In the genomic region with DNA sequence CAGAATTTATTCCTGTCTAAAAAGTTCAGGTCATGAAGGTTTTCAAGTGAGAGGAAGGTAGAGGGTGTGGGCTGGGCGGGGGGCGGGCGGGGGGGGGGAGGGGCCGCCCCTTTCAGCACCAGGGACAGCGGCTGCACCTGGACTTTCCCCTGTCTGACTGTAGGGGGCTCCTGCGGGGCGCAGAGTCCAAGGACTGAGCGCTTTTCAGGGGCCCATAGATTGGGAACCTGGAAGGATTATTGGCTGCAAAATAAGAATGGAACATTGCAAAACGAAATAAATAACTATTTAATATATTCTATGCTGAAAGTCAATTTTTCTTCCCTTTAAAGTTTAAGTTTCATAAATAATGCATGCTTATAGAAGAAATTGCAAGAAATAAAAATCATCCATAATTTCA, we compare ENCODE assay signal across 1 cellular context.
TF ChIP-seq lines count a peak whose summit lies in the region.

No MANE protein-coding gene starts in this region.

TF ChIP-seq in HepG2, 621 proteins besides CTCF, POLR2A, EP300 and RAD21 (continued from another document and continues in another):
- TF ChIP-seq, protein P1, sequence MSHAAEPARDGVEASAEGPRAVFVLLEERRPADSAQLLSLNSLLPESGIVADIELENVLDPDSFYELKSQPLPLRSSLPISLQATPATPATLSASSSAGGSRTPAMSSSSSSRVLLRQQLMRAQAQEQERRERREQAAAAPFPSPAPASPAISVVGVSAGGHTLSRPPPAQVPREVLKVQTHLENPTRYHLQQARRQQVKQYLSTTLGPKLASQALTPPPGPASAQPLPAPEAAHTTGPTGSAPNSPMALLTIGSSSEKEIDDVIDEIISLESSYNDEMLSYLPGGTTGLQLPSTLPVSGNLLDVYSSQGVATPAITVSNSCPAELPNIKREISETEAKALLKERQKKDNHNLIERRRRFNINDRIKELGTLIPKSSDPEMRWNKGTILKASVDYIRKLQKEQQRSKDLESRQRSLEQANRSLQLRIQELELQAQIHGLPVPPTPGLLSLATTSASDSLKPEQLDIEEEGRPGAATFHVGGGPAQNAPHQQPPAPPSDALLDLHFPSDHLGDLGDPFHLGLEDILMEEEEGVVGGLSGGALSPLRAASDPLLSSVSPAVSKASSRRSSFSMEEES (CRISPR knock-in tag; IDR thresholded peaks at IDR 0.05), result peak; percentile 68
- TF ChIP-seq, protein P2, sequence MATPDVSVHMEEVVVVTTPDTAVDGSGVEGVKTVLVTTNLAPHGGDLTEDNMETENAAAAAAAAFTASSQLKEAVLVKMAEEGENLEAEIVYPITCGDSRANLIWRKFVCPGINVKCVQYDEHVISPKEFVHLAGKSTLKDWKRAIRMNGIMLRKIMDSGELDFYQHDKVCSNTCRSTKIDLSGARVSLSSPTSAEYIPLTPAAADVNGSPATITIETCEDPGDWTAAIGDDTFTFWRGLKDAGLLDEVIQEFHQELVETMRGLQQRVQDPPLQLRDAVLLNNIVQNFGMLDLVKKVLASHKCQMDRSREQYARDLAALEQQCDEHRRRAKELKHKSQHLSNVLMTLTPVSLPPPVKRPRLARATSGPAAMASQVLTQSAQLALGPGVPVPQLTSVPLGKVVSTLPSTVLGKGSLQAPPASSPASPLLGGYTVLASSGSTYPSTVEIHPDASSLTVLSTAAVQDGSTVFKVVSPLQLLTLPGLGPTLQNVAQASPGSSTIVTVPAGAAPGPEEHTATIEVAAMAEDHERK (CRISPR knock-in tag; IDR thresholded peaks at IDR 0.05; ENCODE audit: low read depth), result no peak
- TF ChIP-seq, protein P3, sequence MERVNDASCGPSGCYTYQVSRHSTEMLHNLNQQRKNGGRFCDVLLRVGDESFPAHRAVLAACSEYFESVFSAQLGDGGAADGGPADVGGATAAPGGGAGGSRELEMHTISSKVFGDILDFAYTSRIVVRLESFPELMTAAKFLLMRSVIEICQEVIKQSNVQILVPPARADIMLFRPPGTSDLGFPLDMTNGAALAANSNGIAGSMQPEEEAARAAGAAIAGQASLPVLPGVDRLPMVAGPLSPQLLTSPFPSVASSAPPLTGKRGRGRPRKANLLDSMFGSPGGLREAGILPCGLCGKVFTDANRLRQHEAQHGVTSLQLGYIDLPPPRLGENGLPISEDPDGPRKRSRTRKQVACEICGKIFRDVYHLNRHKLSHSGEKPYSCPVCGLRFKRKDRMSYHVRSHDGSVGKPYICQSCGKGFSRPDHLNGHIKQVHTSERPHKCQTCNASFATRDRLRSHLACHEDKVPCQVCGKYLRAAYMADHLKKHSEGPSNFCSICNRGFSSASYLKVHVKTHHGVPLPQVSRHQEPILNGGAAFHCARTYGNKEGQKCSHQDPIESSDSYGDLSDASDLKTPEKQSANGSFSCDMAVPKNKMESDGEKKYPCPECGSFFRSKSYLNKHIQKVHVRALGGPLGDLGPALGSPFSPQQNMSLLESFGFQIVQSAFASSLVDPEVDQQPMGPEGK (CRISPR knock-in tag; IDR thresholded peaks at IDR 0.05), result peak; percentile 77
- TF ChIP-seq IKZF1 (IDR thresholded peaks at IDR 0.05) (no peak), HDAC2 (CRISPR knock-in tag; IDR thresholded peaks at IDR 0.05) (0 out of 2 replicates have a peak, but pooled peaks have one; percentile 29), ZNF331 (CRISPR knock-in tag; IDR thresholded peaks at IDR 0.05) (peak; percentile 84), HOXA3 (CRISPR knock-in tag; IDR thresholded peaks at IDR 0.05) (0 out of 2 replicates have a peak, but pooled peaks have one; percentile 17), ZNF891 (CRISPR knock-in tag; IDR thresholded peaks at IDR 0.05) (peak; percentile 49; the same call in 1 of the 2 replicates), IRF2 (CRISPR knock-in tag; IDR thresholded peaks at IDR 0.05) (peak; percentile 32; the same call in 1 of the 2 replicates), TOE1 (CRISPR knock-in tag; IDR thresholded peaks at IDR 0.05) (peak; percentile 49; the same call in 1 of the 2 replicates), SATB2 (CRISPR knock-in tag; IDR thresholded peaks at IDR 0.05) (peak; percentile 87; the same call in 1 of the 2 replicates), ZFP36L2 (CRISPR knock-in tag; IDR thresholded peaks at IDR 0.05) (0 out of 2 replicates have a peak, but pooled peaks have one; percentile 60), TGIF2 (CRISPR knock-in tag; IDR thresholded peaks at IDR 0.05) (0 out of 2 replicates have a peak, but pooled peaks have one; percentile 47), ZNF430 (CRISPR knock-in tag; IDR thresholded peaks at IDR 0.05) (0 out of 2 replicates have a peak, but pooled peaks have one; percentile 61), ZNF292 (CRISPR knock-in tag; IDR thresholded peaks at IDR 0.05; ENCODE audit: borderline replicate concordance, low read depth) (no peak), ISL2 (CRISPR knock-in tag; IDR thresholded peaks at IDR 0.05) (peak; percentile 77), ERF (CRISPR knock-in tag; IDR thresholded peaks at IDR 0.05) (peak; percentile 71; the same call in 1 of the 2 replicates), SIX4 (CRISPR knock-in tag; IDR thresholded peaks at IDR 0.05) (peak; percentile 55; the same call in 1 of the 2 replicates), KMT2B (CRISPR knock-in tag; IDR thresholded peaks at IDR 0.05) (peak; percentile 60; the same call in 1 of the 2 replicates), ZFP37 (CRISPR knock-in tag; IDR thresholded peaks at IDR 0.05; ENCODE audit: borderline replicate concordance) (peak; percentile 90; the same call in 1 of the 2 replicates), ZNF256 (CRISPR knock-in tag; conservative IDR thresholded peaks at IDR 0.05) (peak; percentile 80; the same call in 1 of the 2 replicates), EHMT2 (IDR thresholded peaks at IDR 0.05; ENCODE audit: borderline replicate concordance, low read depth, low read length) (peak; percentile 32; the same call in 1 of the 2 replicates), ZSCAN12 (CRISPR knock-in tag; IDR thresholded peaks at IDR 0.05) (peak; percentile 95), ZNF792 (CRISPR knock-in tag; IDR thresholded peaks at IDR 0.05) (0 out of 2 replicates have a peak, but pooled peaks have one; percentile 43), MTF1 (CRISPR knock-in tag; IDR thresholded peaks at IDR 0.05) (peak; percentile 73; the same call in 1 of the 2 replicates), ZNF24 (IDR thresholded peaks at IDR 0.05) (no peak)
- TF ChIP-seq, protein P4, sequence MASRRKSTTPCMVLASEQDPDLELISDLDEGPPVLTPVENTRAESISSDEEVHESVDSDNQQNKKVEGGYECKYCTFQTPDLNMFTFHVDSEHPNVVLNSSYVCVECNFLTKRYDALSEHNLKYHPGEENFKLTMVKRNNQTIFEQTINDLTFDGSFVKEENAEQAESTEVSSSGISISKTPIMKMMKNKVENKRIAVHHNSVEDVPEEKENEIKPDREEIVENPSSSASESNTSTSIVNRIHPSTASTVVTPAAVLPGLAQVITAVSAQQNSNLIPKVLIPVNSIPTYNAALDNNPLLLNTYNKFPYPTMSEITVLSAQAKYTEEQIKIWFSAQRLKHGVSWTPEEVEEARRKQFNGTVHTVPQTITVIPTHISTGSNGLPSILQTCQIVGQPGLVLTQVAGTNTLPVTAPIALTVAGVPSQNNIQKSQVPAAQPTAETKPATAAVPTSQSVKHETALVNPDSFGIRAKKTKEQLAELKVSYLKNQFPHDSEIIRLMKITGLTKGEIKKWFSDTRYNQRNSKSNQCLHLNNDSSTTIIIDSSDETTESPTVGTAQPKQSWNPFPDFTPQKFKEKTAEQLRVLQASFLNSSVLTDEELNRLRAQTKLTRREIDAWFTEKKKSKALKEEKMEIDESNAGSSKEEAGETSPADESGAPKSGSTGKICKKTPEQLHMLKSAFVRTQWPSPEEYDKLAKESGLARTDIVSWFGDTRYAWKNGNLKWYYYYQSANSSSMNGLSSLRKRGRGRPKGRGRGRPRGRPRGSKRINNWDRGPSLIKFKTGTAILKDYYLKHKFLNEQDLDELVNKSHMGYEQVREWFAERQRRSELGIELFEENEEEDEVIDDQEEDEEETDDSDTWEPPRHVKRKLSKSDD (CRISPR knock-in tag; IDR thresholded peaks at IDR 0.05; ENCODE audit: low read depth), result no peak
- TF ChIP-seq, protein P5, sequence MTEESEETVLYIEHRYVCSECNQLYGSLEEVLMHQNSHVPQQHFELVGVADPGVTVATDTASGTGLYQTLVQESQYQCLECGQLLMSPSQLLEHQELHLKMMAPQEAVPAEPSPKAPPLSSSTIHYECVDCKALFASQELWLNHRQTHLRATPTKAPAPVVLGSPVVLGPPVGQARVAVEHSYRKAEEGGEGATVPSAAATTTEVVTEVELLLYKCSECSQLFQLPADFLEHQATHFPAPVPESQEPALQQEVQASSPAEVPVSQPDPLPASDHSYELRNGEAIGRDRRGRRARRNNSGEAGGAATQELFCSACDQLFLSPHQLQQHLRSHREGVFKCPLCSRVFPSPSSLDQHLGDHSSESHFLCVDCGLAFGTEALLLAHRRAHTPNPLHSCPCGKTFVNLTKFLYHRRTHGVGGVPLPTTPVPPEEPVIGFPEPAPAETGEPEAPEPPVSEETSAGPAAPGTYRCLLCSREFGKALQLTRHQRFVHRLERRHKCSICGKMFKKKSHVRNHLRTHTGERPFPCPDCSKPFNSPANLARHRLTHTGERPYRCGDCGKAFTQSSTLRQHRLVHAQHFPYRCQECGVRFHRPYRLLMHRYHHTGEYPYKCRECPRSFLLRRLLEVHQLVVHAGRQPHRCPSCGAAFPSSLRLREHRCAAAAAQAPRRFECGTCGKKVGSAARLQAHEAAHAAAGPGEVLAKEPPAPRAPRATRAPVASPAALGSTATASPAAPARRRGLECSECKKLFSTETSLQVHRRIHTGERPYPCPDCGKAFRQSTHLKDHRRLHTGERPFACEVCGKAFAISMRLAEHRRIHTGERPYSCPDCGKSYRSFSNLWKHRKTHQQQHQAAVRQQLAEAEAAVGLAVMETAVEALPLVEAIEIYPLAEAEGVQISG (CRISPR knock-in tag; IDR thresholded peaks at IDR 0.05), result peak; percentile 56; the same call in 1 of the 2 replicates
- TF ChIP-seq, protein P6, sequence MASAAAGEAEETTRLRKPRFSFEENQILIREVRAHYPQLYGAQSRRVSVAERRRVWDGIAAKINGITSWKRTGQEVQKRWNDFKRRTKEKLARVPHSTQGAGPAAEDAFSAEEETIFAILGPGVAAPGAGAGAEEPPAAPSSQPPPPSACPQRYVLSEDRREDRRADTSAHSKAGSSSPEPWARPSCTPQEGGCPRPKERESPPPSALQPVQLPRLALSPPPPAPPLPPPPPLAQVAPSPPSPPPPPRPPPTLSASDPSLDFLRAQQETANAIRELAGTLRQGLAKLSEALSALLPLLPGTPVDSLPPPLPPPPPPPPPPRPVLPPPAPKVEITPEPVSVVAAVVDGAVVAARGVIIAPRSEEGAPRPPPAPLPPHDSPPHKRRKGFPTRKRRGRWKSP (CRISPR knock-in tag; IDR thresholded peaks at IDR 0.05), result 0 out of 2 replicates have a peak, but pooled peaks have one; percentile 26
- TF ChIP-seq, protein P7, sequence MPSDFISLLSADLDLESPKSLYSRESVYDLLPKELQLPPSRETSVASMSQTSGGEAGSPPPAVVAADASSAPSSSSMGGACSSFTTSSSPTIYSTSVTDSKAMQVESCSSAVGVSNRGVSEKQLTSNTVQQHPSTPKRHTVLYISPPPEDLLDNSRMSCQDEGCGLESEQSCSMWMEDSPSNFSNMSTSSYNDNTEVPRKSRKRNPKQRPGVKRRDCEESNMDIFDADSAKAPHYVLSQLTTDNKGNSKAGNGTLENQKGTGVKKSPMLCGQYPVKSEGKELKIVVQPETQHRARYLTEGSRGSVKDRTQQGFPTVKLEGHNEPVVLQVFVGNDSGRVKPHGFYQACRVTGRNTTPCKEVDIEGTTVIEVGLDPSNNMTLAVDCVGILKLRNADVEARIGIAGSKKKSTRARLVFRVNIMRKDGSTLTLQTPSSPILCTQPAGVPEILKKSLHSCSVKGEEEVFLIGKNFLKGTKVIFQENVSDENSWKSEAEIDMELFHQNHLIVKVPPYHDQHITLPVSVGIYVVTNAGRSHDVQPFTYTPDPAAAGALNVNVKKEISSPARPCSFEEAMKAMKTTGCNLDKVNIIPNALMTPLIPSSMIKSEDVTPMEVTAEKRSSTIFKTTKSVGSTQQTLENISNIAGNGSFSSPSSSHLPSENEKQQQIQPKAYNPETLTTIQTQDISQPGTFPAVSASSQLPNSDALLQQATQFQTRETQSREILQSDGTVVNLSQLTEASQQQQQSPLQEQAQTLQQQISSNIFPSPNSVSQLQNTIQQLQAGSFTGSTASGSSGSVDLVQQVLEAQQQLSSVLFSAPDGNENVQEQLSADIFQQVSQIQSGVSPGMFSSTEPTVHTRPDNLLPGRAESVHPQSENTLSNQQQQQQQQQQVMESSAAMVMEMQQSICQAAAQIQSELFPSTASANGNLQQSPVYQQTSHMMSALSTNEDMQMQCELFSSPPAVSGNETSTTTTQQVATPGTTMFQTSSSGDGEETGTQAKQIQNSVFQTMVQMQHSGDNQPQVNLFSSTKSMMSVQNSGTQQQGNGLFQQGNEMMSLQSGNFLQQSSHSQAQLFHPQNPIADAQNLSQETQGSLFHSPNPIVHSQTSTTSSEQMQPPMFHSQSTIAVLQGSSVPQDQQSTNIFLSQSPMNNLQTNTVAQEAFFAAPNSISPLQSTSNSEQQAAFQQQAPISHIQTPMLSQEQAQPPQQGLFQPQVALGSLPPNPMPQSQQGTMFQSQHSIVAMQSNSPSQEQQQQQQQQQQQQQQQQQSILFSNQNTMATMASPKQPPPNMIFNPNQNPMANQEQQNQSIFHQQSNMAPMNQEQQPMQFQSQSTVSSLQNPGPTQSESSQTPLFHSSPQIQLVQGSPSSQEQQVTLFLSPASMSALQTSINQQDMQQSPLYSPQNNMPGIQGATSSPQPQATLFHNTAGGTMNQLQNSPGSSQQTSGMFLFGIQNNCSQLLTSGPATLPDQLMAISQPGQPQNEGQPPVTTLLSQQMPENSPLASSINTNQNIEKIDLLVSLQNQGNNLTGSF (CRISPR knock-in tag; IDR thresholded peaks at IDR 0.05), result 0 out of 2 replicates have a peak, but pooled peaks have one; percentile 63
- TF ChIP-seq, protein P8, sequence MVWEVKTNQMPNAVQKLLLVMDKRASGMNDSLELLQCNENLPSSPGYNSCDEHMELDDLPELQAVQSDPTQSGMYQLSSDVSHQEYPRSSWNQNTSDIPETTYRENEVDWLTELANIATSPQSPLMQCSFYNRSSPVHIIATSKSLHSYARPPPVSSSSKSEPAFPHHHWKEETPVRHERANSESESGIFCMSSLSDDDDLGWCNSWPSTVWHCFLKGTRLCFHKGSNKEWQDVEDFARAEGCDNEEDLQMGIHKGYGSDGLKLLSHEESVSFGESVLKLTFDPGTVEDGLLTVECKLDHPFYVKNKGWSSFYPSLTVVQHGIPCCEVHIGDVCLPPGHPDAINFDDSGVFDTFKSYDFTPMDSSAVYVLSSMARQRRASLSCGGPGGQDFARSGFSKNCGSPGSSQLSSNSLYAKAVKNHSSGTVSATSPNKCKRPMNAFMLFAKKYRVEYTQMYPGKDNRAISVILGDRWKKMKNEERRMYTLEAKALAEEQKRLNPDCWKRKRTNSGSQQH (CRISPR knock-in tag; IDR thresholded peaks at IDR 0.05; ENCODE audit: low read depth), result peak; percentile 75; the same call in 1 of the 2 replicates
- TF ChIP-seq, protein P9, sequence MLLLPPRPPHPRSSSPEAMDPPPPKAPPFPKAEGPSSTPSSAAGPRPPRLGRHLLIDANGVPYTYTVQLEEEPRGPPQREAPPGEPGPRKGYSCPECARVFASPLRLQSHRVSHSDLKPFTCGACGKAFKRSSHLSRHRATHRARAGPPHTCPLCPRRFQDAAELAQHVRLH (CRISPR knock-in tag; IDR thresholded peaks at IDR 0.05; ENCODE audit: borderline replicate concordance, low read depth), result peak; percentile 80; the same call in 1 of the 2 replicates
- TF ChIP-seq, protein P10, sequence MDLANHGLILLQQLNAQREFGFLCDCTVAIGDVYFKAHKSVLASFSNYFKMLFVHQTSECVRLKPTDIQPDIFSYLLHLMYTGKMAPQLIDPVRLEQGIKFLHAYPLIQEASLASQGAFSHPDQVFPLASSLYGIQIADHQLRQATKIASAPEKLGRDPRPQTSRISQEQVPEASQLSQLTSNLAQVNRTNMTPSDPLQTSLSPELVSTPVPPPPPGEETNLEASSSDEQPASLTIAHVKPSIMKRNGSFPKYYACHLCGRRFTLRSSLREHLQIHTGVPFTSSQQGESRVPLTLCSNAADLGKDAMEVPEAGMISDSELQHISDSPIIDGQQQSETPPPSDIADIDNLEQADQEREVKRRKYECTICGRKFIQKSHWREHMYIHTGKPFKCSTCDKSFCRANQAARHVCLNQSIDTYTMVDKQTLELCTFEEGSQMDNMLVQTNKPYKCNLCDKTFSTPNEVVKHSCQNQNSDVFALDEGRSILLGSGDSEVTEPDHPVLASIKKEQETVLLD (CRISPR knock-in tag; IDR thresholded peaks at IDR 0.05; ENCODE audit: low read depth), result peak; percentile 42; the same call in 1 of the 2 replicates
